Comparison of ENCODE assay signal across 16 cellular contexts in genomic region chr20:59074456-59074855, GRCh38. TPM values are rescaled to one million over a fixed set of nuclear protein-coding genes. Genes with fewer than 3 reads are reported as not detected.
A peak's percentile ranks its signal among the peaks of the same experiment; 100 is the strongest.
DNase-seq lines count a peak whose midpoint lies in the region; ATAC-seq, FAIRE-seq and TF ChIP-seq lines count a peak whose summit lies in the region.
"Had no signal": no experiment of that assay in that cellular context is flagged by ENCODE, and none has a peak within 500 bp of the region (broad histone marks: within the 10 kb centered on the region; RNA-seq: fewer than 3 reads in every experiment).

No MANE protein-coding gene starts in this region.

- peaks cover 76% of the 10 kb centered on the region for H3K4me1 Mint-ChIP-seq in stimulated activated naive CD8-positive, alpha-beta T cell treated with anti-CD3 and anti-CD28 coated beads, Interleukin-15, amount 100 ng/mL, for 72 hours
- peaks cover 65% of the 10 kb centered on the region for H3K4me1 Mint-ChIP-seq in stimulated activated memory B cell treated with anti-CD40 and anti-IgM and Interleukin-4, amounts not matched to agents 10 μg/mL and 1 μg/mL and 100 μg/mL, for 72 hours

- ATAC-seq in GM12878: peak; percentile 73
- ATAC-seq in stimulated activated naive CD8-positive, alpha-beta T cell treated with anti-CD3 and anti-CD28 coated beads, Interleukin-15, amount 100 ng/mL, for 72 hours: peak; percentile 89
- no peak for ATAC-seq in stimulated activated memory B cell treated with anti-CD40 and anti-IgM and Interleukin-4, amounts not matched to agents 10 μg/mL and 1 μg/mL and 100 μg/mL, for 72 hours
- ATAC-seq in HG03460 (IDR thresholded peaks at IDR 0.05; ENCODE audit: unreplicated experiment): no peak

- peaks cover 5 to 6% of the 10 kb centered on the region in 2 experiments for H3K27me3 ChIP-seq in GM12878 (replicated peaks in 1 of 2; ENCODE audit: control insufficient read depth in 2 of 2, insufficient read depth in 2 of 2, low read length in 1 of 2)

- TF ChIP-seq RAD21 in GM12878 (IDR thresholded peaks at IDR 0.05; ENCODE audit: insufficient read depth, low read depth, low read length): no peak

- CTCF ChIA-PET in GM12878 (lab: Yijun Ruan, JAX): interaction anchor here (1.0 kb wide), 1 partner anchor 133 kb away, joined by 4 read pairs; no protein-coding TSS in a partner anchor

- H3K9ac ChIP-seq in GM12878 (ENCODE audit: control insufficient read depth, insufficient read depth, low read length): no peak overlapping the region

- no peak overlapping the region for H3K27ac ChIP-seq in GM12878 (ENCODE audit: control insufficient read depth, insufficient read depth)

- H3K4me2 ChIP-seq in GM12878 (ENCODE audit: control insufficient read depth, insufficient read depth): no peak overlapping the region

- H3K27me3 Mint-ChIP-seq in stimulated activated naive CD8-positive, alpha-beta T cell treated with anti-CD3 and anti-CD28 coated beads, Interleukin-15, amount 100 ng/mL, for 72 hours: peaks cover 18% of the 10 kb centered on the region
- H3K27me3 Mint-ChIP-seq in stimulated activated memory B cell treated with anti-CD40 and anti-IgM and Interleukin-4, amounts not matched to agents 10 μg/mL and 1 μg/mL and 100 μg/mL, for 72 hours: peaks cover 30% of the 10 kb centered on the region

- peak overlapping the region; percentile 5 to 25 for H3K4me3 Mint-ChIP-seq in stimulated activated naive CD8-positive, alpha-beta T cell treated with anti-CD3 and anti-CD28 coated beads, Interleukin-15, amount 100 ng/mL, for 72 hours
- H3K4me3 Mint-ChIP-seq in stimulated activated memory B cell treated with anti-CD40 and anti-IgM and Interleukin-4, amounts not matched to agents 10 μg/mL and 1 μg/mL and 100 μg/mL, for 72 hours: no peak overlapping the region
- H3K4me3 Mint-ChIP-seq: activated B cell treated with CpG ODN at 0.5 μM for 24 hours, immature natural killer cell, memory B cell had no signal

- FAIRE-seq in GM12878 (lab: Jason Lieb, UNC): no peak

- H3K79me2 ChIP-seq in GM12878 (ENCODE audit: control insufficient read depth, insufficient read depth, low read length): no peaks in the 10 kb centered on the region

- H4K20me1 ChIP-seq in GM12878 (ENCODE audit: control insufficient read depth, insufficient read depth): no peaks in the 10 kb centered on the region

- TF ChIP-seq POLR2A in GM12878 (IDR thresholded peaks at IDR 0.05; ENCODE audit: low read depth, low read length): no peak

- H3K27ac Mint-ChIP-seq in stimulated activated naive CD8-positive, alpha-beta T cell treated with anti-CD3 and anti-CD28 coated beads, Interleukin-15, amount 100 ng/mL, for 72 hours: no peak overlapping the region
- no peak overlapping the region for H3K27ac Mint-ChIP-seq in stimulated activated memory B cell treated with anti-CD40 and anti-IgM and Interleukin-4, amounts not matched to agents 10 μg/mL and 1 μg/mL and 100 μg/mL, for 72 hours
- H3K27ac Mint-ChIP-seq: activated B cell treated with CpG ODN at 0.5 μM for 24 hours, memory B cell had no signal

- H3K9me3 Mint-ChIP-seq in stimulated activated naive CD8-positive, alpha-beta T cell treated with anti-CD3 and anti-CD28 coated beads, Interleukin-15, amount 100 ng/mL, for 72 hours: no peaks in the 10 kb centered on the region
- no peaks in the 10 kb centered on the region for H3K9me3 Mint-ChIP-seq in stimulated activated memory B cell treated with anti-CD40 and anti-IgM and Interleukin-4, amounts not matched to agents 10 μg/mL and 1 μg/mL and 100 μg/mL, for 72 hours
- H3K9me3 Mint-ChIP-seq: activated B cell treated with CpG ODN at 0.5 μM for 24 hours, immature natural killer cell, memory B cell had no signal

- H3K4me1 ChIP-seq in GM12878 (ENCODE audit: control insufficient read depth, insufficient read depth, low read length): peaks cover 7% of the 10 kb centered on the region

- SMC1A ChIA-PET in GM12878 (lab: Charles Lee; ENCODE audit: uncharacterized antibody, unreplicated experiment): no interaction called here

- in situ Hi-C loops in GM12878 (cut with MboI): no loop called here

- POLR2A ChIA-PET in GM12878 (lab: Charles Lee): no interaction called here

- RAD21 ChIA-PET in GM12878 (lab: Charles Lee; ENCODE audit: unreplicated experiment): no interaction called here

- WGBS in GM12878 (ENCODE audit: insufficient coverage, insufficient replicate concordance, low lambda C conversion rate, missing lambda C conversion rate): 4% methylated on average over 3 of the region's 3 CpGs

- TF ChIP-seq EP300 in GM12878 (IDR thresholded peaks at IDR 0.05; ENCODE audit: borderline replicate concordance in 1 of 2, control insufficient read depth in 1 of 2, low read depth in 2 of 2, low read length in 2 of 2): peak in 1 of 2 experiments; percentile 49; a peak in 2 of 4 replicates

- H3K4me3 ChIP-seq in GM12878: no peak overlapping the region

- H3K36me3 Mint-ChIP-seq in stimulated activated memory B cell treated with anti-CD40 and anti-IgM and Interleukin-4, amounts not matched to agents 10 μg/mL and 1 μg/mL and 100 μg/mL, for 72 hours: no peaks in the 10 kb centered on the region

- H3K9me3 ChIP-seq in GM12878 (replicated peaks; ENCODE audit: control insufficient read depth, insufficient read depth, low read length): no peaks in the 10 kb centered on the region

- no peak overlapping the region for H2AFZ ChIP-seq in GM12878 (ENCODE audit: control insufficient read depth, low read depth, low read length)

- peak; percentile 15 for DNase-seq in stimulated activated CD4-positive, alpha-beta T cell treated with anti-CD3 and anti-CD28 coated beads, Interleukin-15, amount 100 ng/mL, for 24 hours
- no peak for DNase-seq in stimulated activated CD4-positive, alpha-beta T cell treated with anti-CD3 and anti-CD28 coated beads, Interleukin-4, amount 100 ng/mL, for 1 hour
- DNase-seq in NCI-H460 (ENCODE audit: extremely low read depth, low read depth): peak; percentile 30
- no peak for DNase-seq in GM12878 (ENCODE audit: low read depth, low spot score)
- DNase-seq in stimulated activated naive CD8-positive, alpha-beta T cell treated with anti-CD3 and anti-CD28 coated beads, Interleukin-15, amount 100 ng/mL, for 72 hours: no peak
- no peak for DNase-seq in NCI-H1694 (lab: John Stamatoyannopoulos, UW)
- DNase-seq: activated B cell treated with CpG ODN at 0.5 μM for 24 hours, DMS 273 treated with DMSO at 0.1 percent for 48 hours, glutamatergic neuron, immature natural killer cell, MV-4-11 had no signal

- no peaks in the 10 kb centered on the region for H3K36me3 ChIP-seq in GM12878 (ENCODE audit: control insufficient read depth in 2 of 2, insufficient read depth in 2 of 2, low read length in 1 of 2)

- intact Hi-C loops in GM12878 (cut with micrococcal nuclease; ENCODE audit: unreplicated experiment): no loop called here

- no peak for TF ChIP-seq CTCF in GM12878 (IDR thresholded peaks at IDR 0.05 in 2 of 3, conservative IDR thresholded peaks at IDR 0.05 in 1 of 3; ENCODE audit: control insufficient read depth in 2 of 3, extremely low read depth in 1 of 3, insufficient read depth in 1 of 3, low read depth in 3 of 3, low read length in 3 of 3)

- BruUV-seq in GM12878 (replicated peaks; lab: Mats Ljungman, UMichigan): no TSS peak

RNA-seq across cellular contexts. Expression of gene PRELID3B, which starts 31.9 kb away (rescaled TPM):
- 280 and 290 TPM in 2 replicates for total RNA-seq in NCI-H460 (2014; rRNA removed; shearing (Covaris generic))
- 117 and 168 TPM in 2 replicates for polyA plus RNA-seq in NCI-H460 (2014; cell fraction: nucleus; rRNA removed)
- 36.3 and 39.0 TPM in 2 replicates for total RNA-seq in GM12878 (2013; cell fraction: nucleolus; rRNA removed)
- total RNA-seq in GM12878 (2014; rRNA removed) (123 and 138 TPM in 2 replicates), GM12878 (2014; rRNA removed; fragmentation: Illumina TruSeq; extraction: Trizol) (119 and 125 TPM in 2 replicates), GM12878 (2021) (86.1 and 96.0 TPM in 2 replicates)
- polyA plus RNA-seq in GM12878 (2011; ENCODE audit: low read depth): 39.7 TPM
- polyA plus RNA-seq in GM12878 (2011; rRNA removed) (114 and 159 TPM in 2 replicates), GM12878 (2014; fragmentation: Illumina TruSeq; extraction: Trizol) (98.8 and 123 TPM in 2 replicates), GM12878 (2014; fragmentation: Nextera tagmentation; extraction: Ambion mirVana) (100 to 1,000 TPM; 130 to 151 TPM), GM12878 (2014; rRNA removed) (72.5 and 73.9 TPM in 2 replicates), GM12878 (2016; fragmentation: Nextera tagmentation; extraction: Ambion mirVana) (100 to 1,000 TPM; 141 to 146 TPM)
- polyA plus RNA-seq in GM12878 (2011; cell fraction: cytosol; rRNA removed): 40.6 and 42.3 TPM in 2 replicates
- polyA plus RNA-seq in GM12878 (2011; cell fraction: nucleus; rRNA removed): 45.3 and 58.8 TPM in 2 replicates
- 61.1 and 67.2 TPM in 2 replicates for polyA plus RNA-seq in GM12878 (2012)
- 88.3 and 110 TPM in 2 replicates for polyA minus RNA-seq in GM12878 (2011; rRNA and poly(A)+ RNA removed)
- 68.4 and 76.6 TPM in 2 replicates for polyA minus RNA-seq in GM12878 (2011; cell fraction: cytosol; rRNA and poly(A)+ RNA removed)
- 32.2 and 42.4 TPM in 2 replicates for polyA minus RNA-seq in GM12878 (2011; cell fraction: nucleus; rRNA and poly(A)+ RNA removed)

RNA-seq across cellular contexts. Expression of gene ATP5F1E, which starts 42.3 kb away (rescaled TPM):
- total RNA-seq in NCI-H460 (2014; rRNA removed; shearing (Covaris generic)): 92.3 and 106 TPM in 2 replicates
- 34.6 and 42.8 TPM in 2 replicates for polyA plus RNA-seq in NCI-H460 (2014; cell fraction: nucleus; rRNA removed)
- total RNA-seq in GM12878 (2013; cell fraction: nucleolus; rRNA removed): 45.3 and 50.2 TPM in 2 replicates
- total RNA-seq in GM12878 (2014; rRNA removed) (49.0 and 61.6 TPM in 2 replicates), GM12878 (2014; rRNA removed; fragmentation: Illumina TruSeq; extraction: Trizol) (96.3 and 96.9 TPM in 2 replicates), GM12878 (2021) (96.4 and 107 TPM in 2 replicates)
- polyA plus RNA-seq in GM12878 (2011; ENCODE audit: low read depth): 5.8 TPM
- polyA plus RNA-seq in GM12878 (2011; rRNA removed) (137 and 138 TPM in 2 replicates), GM12878 (2014; fragmentation: Illumina TruSeq; extraction: Trizol) (35.2 and 53.1 TPM in 2 replicates), GM12878 (2014; fragmentation: Nextera tagmentation; extraction: Ambion mirVana) (100 to 1,000 TPM; 169 to 219 TPM), GM12878 (2014; rRNA removed) (79.8 and 89.2 TPM in 2 replicates), GM12878 (2016; fragmentation: Nextera tagmentation; extraction: Ambion mirVana) (100 to 1,000 TPM; 391 to 407 TPM)
- polyA plus RNA-seq in GM12878 (2011; cell fraction: cytosol; rRNA removed): 34.9 and 35.0 TPM in 2 replicates
- polyA plus RNA-seq in GM12878 (2011; cell fraction: nucleus; rRNA removed): 24.3 and 27.8 TPM in 2 replicates
- polyA plus RNA-seq in GM12878 (2012): 86.3 and 113 TPM in 2 replicates
- 12.8 and 20.0 TPM in 2 replicates for polyA minus RNA-seq in GM12878 (2011; rRNA and poly(A)+ RNA removed)
- polyA minus RNA-seq in GM12878 (2011; cell fraction: cytosol; rRNA and poly(A)+ RNA removed): 15.2 and 16.2 TPM in 2 replicates
- 38.1 and 48.9 TPM in 2 replicates for polyA minus RNA-seq in GM12878 (2011; cell fraction: nucleus; rRNA and poly(A)+ RNA removed)

RNA-seq across cellular contexts. Expression of gene TUBB1, which starts 55.2 kb away (rescaled TPM):
- total RNA-seq in NCI-H460 (2014; rRNA removed; shearing (Covaris generic)): not detected in 2 replicates
- polyA plus RNA-seq in NCI-H460 (2014; cell fraction: nucleus; rRNA removed): not detected in 2 replicates
- not detected in 2 replicates for total RNA-seq in GM12878 (2013; cell fraction: nucleolus; rRNA removed)
- 0.06 and 0.11 TPM in 2 replicates for total RNA-seq in GM12878 (2014; rRNA removed)
- total RNA-seq in GM12878 (2014; rRNA removed; fragmentation: Illumina TruSeq; extraction: Trizol): 0.04 TPM in 1 of 2 replicates, not detected in the other
- total RNA-seq in GM12878 (2021): not detected in 2 replicates
- 0.24 TPM for polyA plus RNA-seq in GM12878 (2011; ENCODE audit: low read depth)
- 0.03 and 0.07 TPM in 2 replicates for polyA plus RNA-seq in GM12878 (2011; rRNA removed)
- polyA plus RNA-seq in GM12878 (2011; cell fraction: cytosol; rRNA removed): 0.03 TPM in 1 of 2 replicates, not detected in the other
- 0.07 and 0.10 TPM in 2 replicates for polyA plus RNA-seq in GM12878 (2011; cell fraction: nucleus; rRNA removed)
- 0.21 and 0.34 TPM in 2 replicates for polyA plus RNA-seq in GM12878 (2012)
- polyA plus RNA-seq in GM12878 (2014; fragmentation: Illumina TruSeq; extraction: Trizol): 0.04 TPM in 1 of 2 replicates, not detected in the other
- polyA plus RNA-seq in GM12878 (2014; fragmentation: Nextera tagmentation; extraction: Ambion mirVana): under 1 TPM in 1 of 2 experiments, not detected in 1; 0.02 TPM
- 0.05 TPM in 1 of 2 replicates, not detected in the other for polyA plus RNA-seq in GM12878 (2014; rRNA removed)
- polyA plus RNA-seq in GM12878 (2016; fragmentation: Nextera tagmentation; extraction: Ambion mirVana): under 1 TPM; 0.13 to 0.20 TPM
- polyA minus RNA-seq in GM12878 (2011; rRNA and poly(A)+ RNA removed): not detected in 2 replicates
- not detected in 2 replicates for polyA minus RNA-seq in GM12878 (2011; cell fraction: cytosol; rRNA and poly(A)+ RNA removed)
- 0.12 TPM in 1 of 2 replicates, not detected in the other for polyA minus RNA-seq in GM12878 (2011; cell fraction: nucleus; rRNA and poly(A)+ RNA removed)
- total RNA-seq: T-helper 1 cell treated with Interleukin-12 subunit alpha and Interleukin-12 subunit beta and Interleukin-4 antibody, amounts not matched to agents 30 ng/mL and 1 ng/mL, for 36 hours had no signal
- polyA plus RNA-seq: neural cell had no signal

Comparison
In these comparisons a context has a peak if more than half of its experiments do, and no peak if none do; other contexts are left out.
1. DNase-seq: peak in stimulated activated CD4-positive, alpha-beta T cell treated with anti-CD3 and anti-CD28 coated beads, Interleukin-15, amount 100 ng/mL, for 24 hours (single experiment) and NCI-H460 (single experiment); none in stimulated activated CD4-positive, alpha-beta T cell treated with anti-CD3 and anti-CD28 coated beads, Interleukin-4, amount 100 ng/mL, for 1 hour (single experiment), GM12878 (single experiment), stimulated activated naive CD8-positive, alpha-beta T cell treated with anti-CD3 and anti-CD28 coated beads, Interleukin-15, amount 100 ng/mL, for 72 hours (0 of 2) and NCI-H1694 (single experiment).
2. ATAC-seq: peak in GM12878 (single experiment) and stimulated activated naive CD8-positive, alpha-beta T cell treated with anti-CD3 and anti-CD28 coated beads, Interleukin-15, amount 100 ng/mL, for 72 hours (single experiment); none in stimulated activated memory B cell treated with anti-CD40 and anti-IgM and Interleukin-4, amounts not matched to agents 10 μg/mL and 1 μg/mL and 100 μg/mL, for 72 hours (single experiment) and HG03460 (single experiment).